8 cellular contexts compared by ENCODE assay signal in the genomic region with DNA sequence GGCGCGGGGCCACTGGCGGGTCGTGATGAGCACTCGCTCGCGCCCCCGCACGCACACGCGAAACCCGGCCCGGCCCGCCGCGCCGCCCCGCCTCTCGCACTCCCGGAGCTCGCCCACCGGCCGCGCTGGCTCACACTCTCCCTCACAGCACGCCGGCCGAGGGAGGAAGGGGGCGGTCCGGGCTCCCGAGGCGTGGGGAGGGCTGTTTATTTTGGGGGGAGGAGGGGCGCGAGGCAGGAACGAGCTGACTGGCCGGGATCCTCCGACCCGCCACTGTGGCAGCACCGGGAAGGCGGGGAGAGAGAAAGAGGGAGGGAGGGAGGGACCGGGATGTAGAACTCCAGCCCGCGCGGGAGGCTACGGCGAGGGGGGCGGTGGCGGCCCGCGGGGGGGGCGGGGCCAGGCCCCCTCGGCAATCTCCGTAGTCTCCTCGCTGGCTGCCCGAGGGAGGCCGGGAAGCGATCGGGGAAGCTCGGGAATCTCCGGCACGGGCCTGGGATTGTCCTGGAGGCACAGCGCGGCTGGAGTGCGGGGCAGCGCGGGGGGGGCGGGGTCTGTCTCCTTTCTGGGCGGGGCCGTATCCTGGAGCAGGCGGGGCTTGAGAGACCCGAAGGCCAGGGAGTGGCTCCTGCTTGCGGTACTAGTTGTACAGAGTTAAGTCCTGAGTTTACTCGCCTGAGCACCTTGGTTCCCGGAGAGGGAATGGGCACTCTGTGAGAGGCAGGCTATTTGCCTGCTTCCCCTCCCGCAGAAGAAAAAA. TPM values are rescaled to one million over a fixed set of nuclear protein-coding genes. Genes with fewer than 3 reads are reported as not detected.
DNase-seq lines count a peak whose midpoint lies in the region; ATAC-seq and TF ChIP-seq lines count a peak whose summit lies in the region.

RBFOX2 (minus strand) TSS at position 179 of the 760 bp plus-strand sequence. CDS start 399 bp downstream, outside the sequence.

- 2% methylated on average over 7 of the region's 74 CpGs for WGBS in right lobe of liver (ENCODE audit: insufficient coverage, low coverage, low lambda C conversion rate, missing lambda C conversion rate)

- H3K4me3 ChIP-seq in HL-60 (replicated peaks; ENCODE audit: insufficient read depth, low read length): peak within 1 kb of the TSS; percentile 66
- H3K4me3 ChIP-seq in right lobe of liver: peak within 1 kb of the TSS; percentile 54 to 77 (median 74)

- intact Hi-C loops in right lobe of liver (cut with DNase I): no loop called here

- peak; percentile 57 for TF ChIP-seq POLR2A in right lobe of liver (IDR thresholded peaks at IDR 0.05)

- H3K36me3 ChIP-seq in right lobe of liver: no peaks in the 10 kb centered on the region

- peaks cover 19% of the 10 kb centered on the region for H3K4me1 Mint-ChIP-seq in activated CD8-positive, alpha-beta T cell treated with anti-CD3 and anti-CD28 coated beads, Interleukin-2, amount 10 ng/mL, durations not matched to agents 7 days and 5 days (ENCODE audit: low read depth)

- CTCF ChIA-PET in activated CD8-positive, alpha-beta T cell treated with anti-CD3 and anti-CD28 coated beads, Interleukin-2, amount 10 ng/mL, durations not matched to agents 7 days and 5 days (lab: Charles Lee): interaction anchor here (1.4 to 1.5 kb wide), 2 partner anchors 37 to 96 kb away, joined by 3 to 4 read pairs; no protein-coding TSS in a partner anchor

- H3K9me3 Mint-ChIP-seq in activated CD8-positive, alpha-beta T cell treated with anti-CD3 and anti-CD28 coated beads, Interleukin-2, amount 10 ng/mL, durations not matched to agents 7 days and 5 days (ENCODE audit: insufficient read depth): no peaks in the 10 kb centered on the region

- H3K27ac ChIP-seq in HL-60 (replicated peaks): no peak within 1 kb of the TSS
- peak within 1 kb of the TSS; percentile 56 to 80 (median 64) for H3K27ac ChIP-seq in right lobe of liver

- peak; percentile 57 for DNase-seq in CMK (ENCODE audit: low read depth)
- peak; percentile 24 to 57 for DNase-seq in HL-60 (ENCODE audit: low read depth in 1 of 2, low spot score in 1 of 2)
- DNase-seq in NCI-H82 (lab: John Stamatoyannopoulos, UW): peak; percentile 91
- peak; percentile 62 for DNase-seq in activated CD8-positive, alpha-beta T cell treated with anti-CD3 and anti-CD28 coated beads, Interleukin-2, amount 10 ng/mL, durations not matched to agents 7 days and 5 days
- peak; percentile 99 for DNase-seq in ecto neural progenitor cell (ENCODE audit: low spot score)
- peak; percentile 96 to 99 (median 97) for DNase-seq in right lobe of liver
- DNase-seq in stimulated activated CD4-positive, alpha-beta T cell treated with anti-CD3 and anti-CD28 coated beads, Interleukin-2, amount 100 ng/mL, for 4 hours (ENCODE audit: low read depth): peak; percentile 79

- H3K9me3 ChIP-seq in right lobe of liver: no peaks in the 10 kb centered on the region

- peaks cover 0 to 33% (median 0%) of the 10 kb centered on the region in 4 donors for H3K4me1 ChIP-seq in right lobe of liver

- peaks cover 48% of the 10 kb centered on the region for H3K27me3 Mint-ChIP-seq in activated CD8-positive, alpha-beta T cell treated with anti-CD3 and anti-CD28 coated beads, Interleukin-2, amount 10 ng/mL, durations not matched to agents 7 days and 5 days (ENCODE audit: low read depth)

- peak within 1 kb of the TSS; percentile 81 for H3K4me3 Mint-ChIP-seq in activated CD8-positive, alpha-beta T cell treated with anti-CD3 and anti-CD28 coated beads, Interleukin-2, amount 10 ng/mL, durations not matched to agents 7 days and 5 days

- no peak for TF ChIP-seq CTCF in HL-60 (IDR thresholded peaks at IDR 0.05; ENCODE audit: insufficient read depth, low read length)
- TF ChIP-seq CTCF in right lobe of liver (IDR thresholded peaks at IDR 0.05): no peak

- no peaks in the 10 kb centered on the region for H3K36me3 Mint-ChIP-seq in activated CD8-positive, alpha-beta T cell treated with anti-CD3 and anti-CD28 coated beads, Interleukin-2, amount 10 ng/mL, durations not matched to agents 7 days and 5 days (ENCODE audit: low read depth)

- peak; percentile 85 for ATAC-seq in activated CD8-positive, alpha-beta T cell treated with anti-CD3 and anti-CD28 coated beads, Interleukin-2, amount 10 ng/mL, durations not matched to agents 7 days and 5 days
- peak; percentile 85 to 92 (median 88) for ATAC-seq in right lobe of liver
- ATAC-seq in HG03354 (IDR thresholded peaks at IDR 0.05; ENCODE audit: poor library complexity, severe bottlenecking, unreplicated experiment): no peak

- H3K27me3 ChIP-seq in HL-60 (ENCODE audit: insufficient read depth, poor library complexity, severe bottlenecking): peaks cover 34% of the 10 kb centered on the region
- H3K27me3 ChIP-seq in right lobe of liver: no peaks in the 10 kb centered on the region

- POLR2A ChIA-PET in activated CD8-positive, alpha-beta T cell treated with anti-CD3 and anti-CD28 coated beads, Interleukin-2, amount 10 ng/mL, durations not matched to agents 7 days and 5 days (lab: Charles Lee): interaction anchor here (0.6 kb wide), 1 partner anchor 9 kb away, joined by 3 read pairs; no protein-coding TSS in a partner anchor

- H3K27ac Mint-ChIP-seq in activated CD8-positive, alpha-beta T cell treated with anti-CD3 and anti-CD28 coated beads, Interleukin-2, amount 10 ng/mL, durations not matched to agents 7 days and 5 days: peak within 1 kb of the TSS; percentile 13

RNA-seq across cellular contexts. Expression of gene RBFOX2, which starts in this region (rescaled TPM):
- under 1 TPM; 0.03 to 0.37 TPM for total RNA-seq in activated CD8-positive, alpha-beta T cell treated with anti-CD3 and anti-CD28 coated beads, Interleukin-2, amount 10 ng/mL, durations not matched to agents 7 days and 5 days
- total RNA-seq in right lobe of liver: 10 to 100 TPM; 23.9 to 36.5 (median 29.5) TPM

Comparison
In these comparisons a context has a peak if more than half of its experiments do, and no peak if none do; other contexts are left out.
1. RNA of gene RBFOX2 (total RNA-seq): 23.9 to 36.5 TPM in right lobe of liver; 0.03 to 0.37 TPM in activated CD8-positive, alpha-beta T cell treated with anti-CD3 and anti-CD28 coated beads, Interleukin-2, amount 10 ng/mL, durations not matched to agents 7 days and 5 days; every median in the first group is over 10 times any median in the second.
2. Peak in DNase-seq and ATAC-seq in activated CD8-positive, alpha-beta T cell treated with anti-CD3 and anti-CD28 coated beads, Interleukin-2, amount 10 ng/mL, durations not matched to agents 7 days and 5 days; RNA of the gene not detected or under 1 TPM.
3. DNase-seq: peak in every context shown above with its lines; median percentile 99 in ecto neural progenitor cell; 97 in right lobe of liver; 91 in NCI-H82; 79 in stimulated activated CD4-positive, alpha-beta T cell treated with anti-CD3 and anti-CD28 coated beads, Interleukin-2, amount 100 ng/mL, for 4 hours; 62 in activated CD8-positive, alpha-beta T cell treated with anti-CD3 and anti-CD28 coated beads, Interleukin-2, amount 10 ng/mL, durations not matched to agents 7 days and 5 days; 57 in CMK; 40 in HL-60.